19 cellular contexts compared by ENCODE assay signal in the genomic region with DNA sequence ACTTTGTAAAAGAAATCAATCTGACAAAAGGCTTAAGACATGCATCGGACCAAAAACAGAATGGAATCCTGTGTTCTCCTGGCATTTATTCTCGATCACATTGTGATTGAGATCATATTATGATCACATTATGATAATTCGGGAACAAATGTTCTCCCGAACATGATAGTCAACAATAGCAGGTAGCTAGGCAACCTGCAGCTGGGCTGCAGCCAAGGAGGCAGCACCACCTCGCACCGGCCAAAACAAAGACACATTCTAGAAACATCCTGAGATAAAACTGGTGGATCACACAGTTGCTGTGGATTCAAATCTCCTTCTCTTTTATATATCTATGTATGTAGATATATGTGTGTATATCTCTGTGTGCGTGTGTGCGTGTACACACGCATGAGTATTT.
"Had no signal": no experiment of that assay in that cellular context is flagged by ENCODE, and none has a peak within 500 bp of the region (broad histone marks: within the 10 kb centered on the region; RNA-seq: fewer than 3 reads in every experiment).

No MANE protein-coding gene starts in this region.

- H3K27me3 Mint-ChIP-seq: activated naive CD8-positive, alpha-beta T cell treated with anti-CD3 and anti-CD28 coated beads, Interleukin-2, amount 50 U/mL, for 24 hours; effector memory CD8-positive, alpha-beta T cell; stimulated activated naive CD8-positive, alpha-beta T cell treated with anti-CD3 and anti-CD28 coated beads, Interleukin-15, Interleukin-2, amounts not matched to agents 100 ng/mL and 50 ng/mL, for 24 hours had no signal

- H3K4me3 ChIP-seq: ascending aorta, psoas muscle, right lobe of liver, testis, upper lobe of left lung had no signal

- DNase-seq: activated CD4-positive, alpha-beta T cell treated with anti-CD3 and anti-CD28 coated beads for 1 hour; activated CD4-positive, alpha-beta T cell treated with anti-CD3 and anti-CD28 coated beads, Interleukin-2, amount 50 U/mL, for 4 hours; activated naive CD4-positive, alpha-beta T cell treated with anti-CD3 and anti-CD28 coated beads for 36 hours; activated naive CD8-positive, alpha-beta T cell treated with anti-CD3 and anti-CD28 coated beads, Interleukin-2, amount 50 U/mL, for 24 hours; dermis blood vessel endothelial cell; effector memory CD8-positive, alpha-beta T cell; foreskin keratinocyte; head of caudate nucleus; immature natural killer cell; occipital lobe; psoas muscle; right lobe of liver; T-helper 9 cell; testis had no signal

- H3K4me1 Mint-ChIP-seq: activated naive CD8-positive, alpha-beta T cell treated with anti-CD3 and anti-CD28 coated beads, Interleukin-2, amount 50 U/mL, for 24 hours; immature natural killer cell; nephron had no signal

- H3K9me3 Mint-ChIP-seq: activated naive CD8-positive, alpha-beta T cell treated with anti-CD3 and anti-CD28 coated beads, Interleukin-2, amount 50 U/mL, for 24 hours; nephron; stimulated activated naive CD8-positive, alpha-beta T cell treated with anti-CD3 and anti-CD28 coated beads, Interleukin-15, Interleukin-2, amounts not matched to agents 100 ng/mL and 50 ng/mL, for 24 hours had no signal

- H3K4me3 Mint-ChIP-seq: activated naive CD4-positive, alpha-beta T cell treated with anti-CD3 and anti-CD28 coated beads for 36 hours; activated naive CD8-positive, alpha-beta T cell treated with anti-CD3 and anti-CD28 coated beads, Interleukin-2, amount 50 U/mL, for 24 hours; effector memory CD8-positive, alpha-beta T cell; immature natural killer cell; nephron; stimulated activated naive CD8-positive, alpha-beta T cell treated with anti-CD3 and anti-CD28 coated beads, Interleukin-15, Interleukin-2, amounts not matched to agents 100 ng/mL and 50 ng/mL, for 24 hours had no signal

- H3K27ac Mint-ChIP-seq: activated naive CD4-positive, alpha-beta T cell treated with anti-CD3 and anti-CD28 coated beads for 36 hours; activated naive CD8-positive, alpha-beta T cell treated with anti-CD3 and anti-CD28 coated beads, Interleukin-2, amount 50 U/mL, for 24 hours; activated T-helper 2 cell treated with anti-CD3 and anti-CD28 coated beads, Interferon-gamma antibody, Interleukin-2, Interleukin-4, amounts not matched to agents 10 μg/mL and 5 μg/mL and 100 μg/mL, durations not matched to agents 14 hours and 24 hours and 36 hours; effector memory CD8-positive, alpha-beta T cell; immature natural killer cell; nephron; stimulated activated naive CD8-positive, alpha-beta T cell treated with anti-CD3 and anti-CD28 coated beads, Interleukin-15, Interleukin-2, amounts not matched to agents 100 ng/mL and 50 ng/mL, for 24 hours had no signal

- ATAC-seq: activated naive CD8-positive, alpha-beta T cell treated with anti-CD3 and anti-CD28 coated beads, Interleukin-2, amount 50 U/mL, for 24 hours; effector memory CD8-positive, alpha-beta T cell; foreskin keratinocyte; psoas muscle had no signal

- H3K36me3 Mint-ChIP-seq: immature natural killer cell had no signal
